Comparison of ENCODE assay signal across 17 cellular contexts in the genomic region with DNA sequence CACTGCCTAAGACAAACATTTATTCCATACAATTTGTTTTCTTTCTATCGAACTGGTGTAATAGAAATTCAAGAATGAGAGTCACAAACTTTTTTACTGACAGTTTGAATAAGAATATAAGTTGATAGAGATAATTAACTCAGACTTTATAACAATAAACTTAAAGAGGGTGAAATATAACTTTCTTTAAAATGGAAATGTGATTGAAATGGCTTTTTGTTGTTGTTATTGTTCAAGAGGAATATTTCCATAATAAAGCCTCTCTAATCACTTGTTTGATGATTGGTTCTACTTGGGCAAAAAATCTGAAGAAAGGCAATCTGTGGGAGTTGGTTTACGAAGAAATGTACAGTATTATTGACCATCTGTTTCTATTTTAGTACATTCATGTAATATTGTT.
"Had no signal": no experiment of that assay in that cellular context is flagged by ENCODE, and none has a peak within 500 bp of the region (broad histone marks: within the 10 kb centered on the region; RNA-seq: fewer than 3 reads in every experiment).

No MANE protein-coding gene starts in this region.

- H3K36me3 ChIP-seq: left ventricle myocardium inferior, lower lobe of right lung, right lobe of liver, upper lobe of left lung, uterus had no signal

- H3K27ac ChIP-seq: left ventricle myocardium inferior, lower lobe of right lung, psoas muscle, right lobe of liver, upper lobe of left lung, uterus had no signal

- DNase-seq: foreskin melanocyte; head of caudate nucleus; kidney; left cardiac atrium; left ventricle myocardium inferior; lower lobe of right lung; psoas muscle; retina; right lobe of liver; stimulated activated CD4-positive, alpha-beta T cell treated with anti-CD3 and anti-CD28 coated beads, Interleukin-2, amount 100 ng/mL, for 24 hours; stimulated activated naive CD4-positive, alpha-beta T cell treated with Interleukin-2 at 50 U/mL for 16 hours; upper lobe of left lung; uterus had no signal

- FAIRE-seq: kidney had no signal

- H3K4me3 ChIP-seq: hepatocyte, left ventricle myocardium inferior, lower lobe of right lung, psoas muscle, right lobe of liver, upper lobe of left lung, uterus had no signal

- H3K9me3 Mint-ChIP-seq: memory B cell, mesothelial cell of epicardium, nephron had no signal

- ATAC-seq: left cardiac atrium, lower lobe of right lung, psoas muscle, right lobe of liver had no signal

- H3K27ac Mint-ChIP-seq: memory B cell, nephron had no signal

- H3K27me3 ChIP-seq: hepatocyte, right lobe of liver, upper lobe of left lung, uterus had no signal

- H3K36me3 Mint-ChIP-seq: mesothelial cell of epicardium had no signal

- H3K27me3 Mint-ChIP-seq: memory B cell had no signal

- H3K9me3 ChIP-seq: left ventricle myocardium inferior, lower lobe of right lung, psoas muscle, right lobe of liver, upper lobe of left lung, uterus had no signal

- H3K4me3 Mint-ChIP-seq: memory B cell, mesothelial cell of epicardium, nephron had no signal

- H3K4me1 ChIP-seq: psoas muscle, right lobe of liver, uterus had no signal
